Comparison of ENCODE assay signal across 8 cellular contexts in the genomic region with DNA sequence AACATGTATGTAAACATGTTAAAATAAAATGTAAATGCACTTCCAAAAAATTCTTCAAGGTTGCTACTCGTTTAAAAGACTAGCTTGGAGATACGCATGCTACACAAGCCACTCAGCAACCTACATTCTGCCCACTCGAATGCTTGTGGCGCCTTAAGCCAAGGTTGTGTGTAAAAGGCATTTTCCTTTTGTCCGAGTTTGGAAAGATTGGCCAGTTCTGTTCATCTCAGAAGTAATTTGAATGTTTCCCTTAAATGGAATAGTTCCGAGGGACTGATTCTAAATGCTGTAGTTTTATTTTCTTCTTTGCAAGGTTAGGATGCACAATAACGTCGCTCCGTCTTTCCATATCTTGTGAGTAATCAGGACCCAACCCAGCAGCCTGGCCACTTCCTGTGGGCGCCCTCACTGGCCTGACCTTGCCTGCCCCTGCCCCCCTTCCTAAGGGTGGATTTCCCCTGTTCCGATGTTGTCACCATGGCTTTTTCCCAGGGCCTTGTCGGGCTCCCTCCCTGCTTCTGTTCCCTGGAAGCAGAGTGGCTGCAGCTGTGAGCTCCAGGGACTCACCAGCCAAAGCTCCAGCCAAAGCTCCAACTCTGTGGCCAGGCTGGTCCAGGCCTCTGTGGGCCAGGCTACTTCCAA.
DNase-seq lines count a peak whose midpoint lies in the region; ATAC-seq and TF ChIP-seq lines count a peak whose summit lies in the region.

No MANE protein-coding gene starts in this region.

- H3K36me3 ChIP-seq in MG63 (no peaks in the 10 kb centered on the region), brain microvascular endothelial cell (replicated peaks) (no peaks in the 10 kb centered on the region)

- H3K27me3 ChIP-seq in MG63 (no peaks in the 10 kb centered on the region), brain microvascular endothelial cell (replicated peaks) (no peaks in the 10 kb centered on the region), layer of hippocampus (ENCODE audit: control insufficient read depth, insufficient read depth, low read length) (no peaks in the 10 kb centered on the region)

- in situ Hi-C loops in brain microvascular endothelial cell (cut with HindIII; ENCODE audit: low pct_ligation_motif_present, low sequenced_read_pairs): no loop called here

- peaks cover 4% of the 10 kb centered on the region; the same call in 1 of the 2 replicates for H3K9me3 ChIP-seq in MG63

- H3K4me3 ChIP-seq in MG63 (no peak overlapping the region), brain microvascular endothelial cell (ENCODE audit: low read depth, low read length) (peak overlapping the region; percentile 0)

- ATAC-seq in stimulated activated naive CD8-positive, alpha-beta T cell treated with anti-CD3 and anti-CD28 coated beads, Interleukin-15, Interleukin-2, amounts not matched to agents 100 U/mL and 50 U/mL, for 24 hours: peak; percentile 56
- ATAC-seq in HG02870 (IDR thresholded peaks at IDR 0.05; ENCODE audit: unreplicated experiment): no peak

- no peak for TF ChIP-seq CTCF in brain microvascular endothelial cell (IDR thresholded peaks at IDR 0.05; ENCODE audit: low read depth, low read length, missing control alignments)

- peak; percentile 82 for DNase-seq in MG63
- DNase-seq in brain microvascular endothelial cell: peak; percentile 88
- DNase-seq in stimulated activated naive CD8-positive, alpha-beta T cell treated with anti-CD3 and anti-CD28 coated beads, Interleukin-15, Interleukin-2, amounts not matched to agents 100 U/mL and 50 U/mL, for 24 hours: peak; percentile 39
- DNase-seq in central memory CD4-positive, alpha-beta T cell: no peak
- DNase-seq in stimulated activated CD4-positive, alpha-beta T cell treated with anti-CD3 and anti-CD28 coated beads, Interleukin-4, amount 100 ng/mL, for 4 hours: no peak
- DNase-seq in effector CD8-positive, alpha-beta T cell (lab: John Stamatoyannopoulos, UW): no peak

- H3K27ac ChIP-seq in brain microvascular endothelial cell (peak overlapping the region; percentile 90), layer of hippocampus (ENCODE audit: low read depth, low read length) (peak overlapping the region; percentile 24)

Comparison
In these comparisons a context has a peak if more than half of its experiments do, and no peak if none do; other contexts are left out.
1. DNase-seq: peak in MG63 (single experiment), brain microvascular endothelial cell (single experiment) and stimulated activated naive CD8-positive, alpha-beta T cell treated with anti-CD3 and anti-CD28 coated beads, Interleukin-15, Interleukin-2, amounts not matched to agents 100 U/mL and 50 U/mL, for 24 hours (single experiment); none in central memory CD4-positive, alpha-beta T cell (single experiment), stimulated activated CD4-positive, alpha-beta T cell treated with anti-CD3 and anti-CD28 coated beads, Interleukin-4, amount 100 ng/mL, for 4 hours (0 of 2) and effector CD8-positive, alpha-beta T cell (single experiment).